ENCODE assay signal across 18 cellular contexts in the genomic region with DNA sequence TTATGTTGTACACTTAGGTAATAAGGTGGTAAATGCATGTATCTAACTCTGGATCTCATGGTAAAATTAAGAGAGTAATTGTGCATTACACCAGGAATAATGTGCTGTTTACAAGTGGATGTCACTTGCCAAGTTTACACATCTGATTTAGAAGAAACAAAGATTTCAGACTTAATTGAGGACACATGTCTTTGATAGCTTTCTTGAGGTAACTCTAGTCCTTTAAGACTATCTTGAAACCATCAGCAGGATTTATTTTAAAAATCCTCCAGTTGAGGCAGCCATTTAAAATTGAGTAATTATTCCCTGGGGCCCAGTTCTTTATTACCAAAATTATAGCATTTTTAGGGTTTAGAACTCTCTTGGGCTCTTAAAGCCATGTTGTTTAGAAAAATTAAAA.
"Had no signal": no experiment of that assay in that cellular context is flagged by ENCODE, and none has a peak within 500 bp of the region (broad histone marks: within the 10 kb centered on the region; RNA-seq: fewer than 3 reads in every experiment).

No MANE protein-coding gene starts in this region.

- ATAC-seq: activated T-cell treated with anti-CD3 and anti-CD28 coated beads, Interleukin-2, amount 50 U/mL, for 72 hours; gastrocnemius medialis; left lung had no signal

- H3K27me3 Mint-ChIP-seq: activated naive CD4-positive, alpha-beta T cell treated with anti-CD3 and anti-CD28 coated beads, Interleukin-2, amount 50 U/mL, for 24 hours had no signal

- H3K4me3 Mint-ChIP-seq: activated naive CD4-positive, alpha-beta T cell treated with anti-CD3 and anti-CD28 coated beads, Interleukin-2, amount 50 U/mL, for 24 hours; activated T-cell treated with anti-CD3 and anti-CD28 coated beads, Interleukin-2, amount 50 U/mL, for 72 hours; stimulated activated naive CD8-positive, alpha-beta T cell treated with anti-CD3 and anti-CD28 coated beads, Interleukin-15, Interleukin-2, amounts not matched to agents 100 ng/mL and 50 ng/mL, for 24 hours had no signal

- H3K27ac ChIP-seq: adrenal gland, gastrocnemius medialis, left lung, prostate gland, right atrium auricular region, suprapubic skin, WERI-Rb-1 had no signal

- H3K36me3 ChIP-seq: adrenal gland, gastrocnemius medialis, left lung, prostate gland, right atrium auricular region, suprapubic skin, transverse colon, vagina, WERI-Rb-1 had no signal

- H3K9me3 ChIP-seq: adrenal gland, gastrocnemius medialis, left lung, prostate gland, right atrium auricular region, suprapubic skin, transverse colon, vagina had no signal

- H3K27ac Mint-ChIP-seq: activated naive CD4-positive, alpha-beta T cell treated with anti-CD3 and anti-CD28 coated beads, Interleukin-2, amount 50 U/mL, for 24 hours; activated T-cell treated with anti-CD3 and anti-CD28 coated beads, Interleukin-2, amount 50 U/mL, for 72 hours; stimulated activated naive CD8-positive, alpha-beta T cell treated with anti-CD3 and anti-CD28 coated beads, Interleukin-15, Interleukin-2, amounts not matched to agents 100 ng/mL and 50 ng/mL, for 24 hours had no signal

- H3K4me1 ChIP-seq: prostate gland had no signal

- DNase-seq: activated CD4-positive, alpha-beta T cell treated with anti-CD3 and anti-CD28 coated beads for 1 hour; activated effector memory CD4-positive, alpha-beta T cell treated with anti-CD3 and anti-CD28 coated beads, Interleukin-2, amount 50 U/mL, for 16 hours; activated T-cell treated with anti-CD3 and anti-CD28 coated beads, Interleukin-2, amount 50 U/mL, for 72 hours; adrenal gland; effector CD8-positive, alpha-beta T cell; gastrocnemius medialis; head of caudate nucleus; left lung; stimulated activated CD4-positive, alpha-beta T cell treated with anti-CD3 and anti-CD28 coated beads, Interleukin-2, amount 100 ng/mL, for 24 hours; T-helper 2 cell; transverse colon; WERI-Rb-1 had no signal

- H3K9me3 Mint-ChIP-seq: activated naive CD4-positive, alpha-beta T cell treated with anti-CD3 and anti-CD28 coated beads, Interleukin-2, amount 50 U/mL, for 24 hours; activated T-cell treated with anti-CD3 and anti-CD28 coated beads, Interleukin-2, amount 50 U/mL, for 72 hours; stimulated activated naive CD8-positive, alpha-beta T cell treated with anti-CD3 and anti-CD28 coated beads, Interleukin-15, Interleukin-2, amounts not matched to agents 100 ng/mL and 50 ng/mL, for 24 hours had no signal

- H3K27me3 ChIP-seq: adrenal gland, gastrocnemius medialis, left lung, right atrium auricular region, suprapubic skin, transverse colon, vagina had no signal

- H3K4me3 ChIP-seq: adrenal gland, gastrocnemius medialis, left lung, prostate gland, right atrium auricular region, suprapubic skin, transverse colon, vagina had no signal
